ENCODE assay signal across 1 cellular context in genomic region chr2:110679865-110680264, GRCh38.
TF ChIP-seq lines count a peak whose summit lies in the region.

No MANE protein-coding gene starts in this region.

TF ChIP-seq in GM23338, 12 proteins besides CTCF, POLR2A, EP300 and RAD21:
- TF ChIP-seq ZNF462 (CRISPR knock-in tag; IDR thresholded peaks at IDR 0.05) = no peak
- TF ChIP-seq CREB1 (CRISPR knock-in tag; IDR thresholded peaks at IDR 0.05; ENCODE audit: low read depth) = no peak
- no peak for TF ChIP-seq ZNF331 (CRISPR knock-in tag; IDR thresholded peaks at IDR 0.05; ENCODE audit: low read depth)
- no peak for TF ChIP-seq STAT1 (IDR thresholded peaks at IDR 0.05; ENCODE audit: unreplicated experiment)
